ENCODE assay signal across 1 cellular context in the genomic region with DNA sequence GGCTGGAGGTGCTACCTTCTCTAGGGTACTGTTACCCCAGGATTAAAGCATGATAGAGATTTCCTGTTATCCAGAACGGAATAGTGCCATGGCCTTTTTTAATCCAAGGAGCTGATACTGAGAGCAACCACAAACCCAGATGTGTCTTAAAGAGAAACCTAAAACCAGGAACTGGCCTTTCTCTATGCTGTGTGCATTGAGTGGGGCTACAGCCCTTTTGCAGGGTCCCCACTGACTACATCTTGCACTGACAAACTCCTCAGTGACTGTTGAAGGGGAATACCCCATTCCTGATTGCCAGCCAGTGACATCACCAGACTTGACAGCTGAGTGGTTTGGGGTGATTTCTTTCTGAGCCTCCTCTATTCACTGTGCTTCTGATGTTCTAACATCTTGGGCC.
TF ChIP-seq lines count a peak whose summit lies in the region.

No MANE protein-coding gene starts in this region.

TF ChIP-seq in GM23338, 12 proteins besides CTCF, POLR2A, EP300 and RAD21 (continued from another document):
- TF ChIP-seq ZNF462 (CRISPR knock-in tag; IDR thresholded peaks at IDR 0.05) (no peak), ZNF331 (CRISPR knock-in tag; IDR thresholded peaks at IDR 0.05; ENCODE audit: low read depth) (no peak), JUNB (IDR thresholded peaks at IDR 0.05; ENCODE audit: unreplicated experiment) (no peak), STAT1 (IDR thresholded peaks at IDR 0.05; ENCODE audit: unreplicated experiment) (no peak)
